In genomic region chr19:1248454-1249297, GRCh38 we compare ENCODE assay signal across 8 cellular contexts. TPM values are rescaled to one million over a fixed set of nuclear protein-coding genes. Genes with fewer than 3 reads are reported as not detected.
DNase-seq lines count a peak whose midpoint lies in the region; ATAC-seq and TF ChIP-seq lines count a peak whose summit lies in the region.

MIDN (plus strand) TSS chr19:1248583; CDS start chr19:1250297, 1,714 bp downstream.

- peak within 1 kb of the TSS; percentile 92 for H3K27ac ChIP-seq in CD4-positive, alpha-beta memory T cell (ENCODE audit: low read depth, low read length)
- H3K27ac ChIP-seq in Panc1 (ENCODE audit: low read length) = peak within 1 kb of the TSS; percentile 48
- H3K27ac ChIP-seq in neuronal stem cell (replicated peaks; ENCODE audit: low read length) = peak within 1 kb of the TSS; percentile 95
- H3K27ac ChIP-seq in thymus (ENCODE audit: low read depth) = peak within 1 kb of the TSS; percentile 86

- intact Hi-C loops in CD4-positive, alpha-beta memory T cell (cut with micrococcal nuclease) = loop anchor here (1.0 to 10.0 kb wide), 3 partner anchors 11 to 454 kb away; partner anchors contain the start of genes CIRBP and PTBP1
- intact Hi-C loops in Panc1 (cut with micrococcal nuclease; ENCODE audit: unreplicated experiment) = no loop called here

- H3K36me3 Mint-ChIP-seq in CD4-positive, alpha-beta memory T cell = peaks cover 6 to 19% of the 10 kb centered on the region in 2 donors

- H3K4me2 ChIP-seq in neuronal stem cell (ENCODE audit: insufficient read depth, low read length, poor library complexity, severe bottlenecking) = peak within 1 kb of the TSS; percentile 73

- peak within 1 kb of the TSS; percentile 85 for H2BK15ac ChIP-seq in neuronal stem cell (ENCODE audit: low read length)

- H3K27me3 ChIP-seq in CD4-positive, alpha-beta memory T cell (ENCODE audit: insufficient read depth, low read length) = no peaks in the 10 kb centered on the region
- H3K27me3 ChIP-seq in Panc1 (ENCODE audit: control insufficient read depth, insufficient read depth, low read length) = no peaks in the 10 kb centered on the region
- no peaks in the 10 kb centered on the region for H3K27me3 ChIP-seq in neuronal stem cell (ENCODE audit: control insufficient read depth in 3 of 3, insufficient read depth in 3 of 3, low read depth in 1 of 3, low read length in 3 of 3)
- H3K27me3 ChIP-seq in thymus (ENCODE audit: control insufficient read depth, insufficient read depth) = no peaks in the 10 kb centered on the region

- H3K9ac ChIP-seq in neuronal stem cell (ENCODE audit: low read depth, low read length, poor library complexity) = peak within 1 kb of the TSS; percentile 91

- DNase-seq in CD4-positive, alpha-beta memory T cell = peak; percentile 82 to 91 (median 90)
- DNase-seq in Panc1 (ENCODE audit: low read depth, low spot score) = no peak
- DNase-seq in activated gamma-delta T cell treated with Interleukin-2 at 50 U/mL for 16 hours = peak; percentile 78
- peak; percentile 63 for DNase-seq in foreskin melanocyte
- DNase-seq in neuronal stem cell (ENCODE audit: low spot score) = no peak

- BruUV-seq in Panc1 (replicated peaks; lab: Mats Ljungman, UMichigan) = no TSS peak

- no peak within 1 kb of the TSS for H4K8ac ChIP-seq in neuronal stem cell (ENCODE audit: low read depth, low read length)

- H2AFZ ChIP-seq in neuronal stem cell (ENCODE audit: low read length) = peak within 1 kb of the TSS; percentile 86

- H3K4me3 ChIP-seq in CD4-positive, alpha-beta memory T cell (ENCODE audit: low read length in 2 of 2) = peak within 1 kb of the TSS in 1 of 2 donors; percentile 77
- peak within 1 kb of the TSS; percentile 52 for H3K4me3 ChIP-seq in Panc1 (ENCODE audit: low read depth in 2 of 2, low read length in 2 of 2)
- peak within 1 kb of the TSS; percentile 95 to 98 for H3K4me3 ChIP-seq in neuronal stem cell (ENCODE audit: low read length in 2 of 2)
- H3K4me3 ChIP-seq in thymus (ENCODE audit: low read length) = peak within 1 kb of the TSS; percentile 99

- peak within 1 kb of the TSS; percentile 87 for H2BK120ac ChIP-seq in neuronal stem cell (ENCODE audit: low read depth, low read length)

- peaks cover 19% of the 10 kb centered on the region for H3K79me1 ChIP-seq in neuronal stem cell (ENCODE audit: low read depth, low read length)

- H3K18ac ChIP-seq in neuronal stem cell (ENCODE audit: low read length) = peak within 1 kb of the TSS; percentile 99

- ATAC-seq in GM19328 (IDR thresholded peaks at IDR 0.05; ENCODE audit: unreplicated experiment) = peak; percentile 23
- ATAC-seq in HG03469 (IDR thresholded peaks at IDR 0.05; ENCODE audit: unreplicated experiment) = peak; percentile 23
- peak; percentile 52 for ATAC-seq in Panc1

- H3K4me1 ChIP-seq in CD4-positive, alpha-beta memory T cell (ENCODE audit: insufficient read depth, low read length) = peaks cover 33% of the 10 kb centered on the region
- peaks cover 23% of the 10 kb centered on the region for H3K4me1 ChIP-seq in Panc1 (ENCODE audit: control insufficient read depth, insufficient read depth, low read length)
- peaks cover 14 to 37% of the 10 kb centered on the region in 2 donors for H3K4me1 ChIP-seq in neuronal stem cell (ENCODE audit: control insufficient read depth in 2 of 2, insufficient read depth in 1 of 2, low read depth in 1 of 2, low read length in 2 of 2)
- H3K4me1 ChIP-seq in thymus (ENCODE audit: control insufficient read depth, insufficient read depth, low read length) = peaks cover 14% of the 10 kb centered on the region

- H3K23ac ChIP-seq in neuronal stem cell (ENCODE audit: low read depth, low read length, poor library complexity) = peak within 1 kb of the TSS; percentile 97

- no peaks in the 10 kb centered on the region for H3K9me3 ChIP-seq in CD4-positive, alpha-beta memory T cell (ENCODE audit: control insufficient read depth in 1 of 2, low read length in 2 of 2)
- H3K9me3 ChIP-seq in Panc1 (ENCODE audit: control insufficient read depth, insufficient read depth, low read depth, low read length) (no peaks in the 10 kb centered on the region), neuronal stem cell (replicated peaks in 1 of 2; ENCODE audit: control insufficient read depth in 2 of 2, insufficient read depth in 1 of 2, low read depth in 1 of 2, low read length in 2 of 2) (no peaks in the 10 kb centered on the region), thymus (ENCODE audit: control insufficient read depth) (no peaks in the 10 kb centered on the region)

- H2BK5ac ChIP-seq in neuronal stem cell (ENCODE audit: low read length) = peak within 1 kb of the TSS; percentile 93

- CTCF ChIA-PET in CD4-positive, alpha-beta memory T cell (lab: Charles Lee; ENCODE audit: partially characterized antibody) = interaction anchor here (0.7 to 1.0 kb wide), 2 partner anchors 18 to 21 kb away, joined by 4 to 6 read pairs; partner anchors contain the start of gene CIRBP
- CTCF ChIA-PET in Panc1 (lab: Charles Lee) = no interaction called here

- H3K27me3 Mint-ChIP-seq in CD4-positive, alpha-beta memory T cell = no peaks in the 10 kb centered on the region

- H3K4me3 Mint-ChIP-seq in CD4-positive, alpha-beta memory T cell = peak within 1 kb of the TSS; percentile 52 to 84 (median 70)

- no peaks in the 10 kb centered on the region for H3K36me3 ChIP-seq in CD4-positive, alpha-beta memory T cell (ENCODE audit: insufficient read depth, low read length)
- H3K36me3 ChIP-seq in Panc1 (ENCODE audit: control insufficient read depth, insufficient read depth, low read length) = peaks cover 5% of the 10 kb centered on the region; the same call in 1 of the 2 replicates
- H3K36me3 ChIP-seq in neuronal stem cell (replicated peaks in 1 of 2; ENCODE audit: control insufficient read depth in 2 of 2, insufficient read depth in 2 of 2, low read length in 2 of 2) = peaks cover 14 to 34% of the 10 kb centered on the region in 2 donors
- peaks cover 18% of the 10 kb centered on the region for H3K36me3 ChIP-seq in thymus (ENCODE audit: control insufficient read depth, insufficient read depth)

- no CpG with 5 or more reads among the region's 107 CpGs for WGBS in neuronal stem cell (ENCODE audit: extremely low coverage in 2 of 2, insufficient read length in 2 of 2, insufficient replicate concordance in 1 of 2), 2 donors
- WGBS in thymus = under 1% methylated on average over 107 of the region's 107 CpGs

- in situ Hi-C loops in Panc1 (cut with HindIII; ENCODE audit: low pct_unique_long_range_greater_than_20kb, low sequenced_read_pairs) = no loop called here

- peaks cover 2 to 25% (median 8%) of the 10 kb centered on the region in 4 donors for H3K4me1 Mint-ChIP-seq in CD4-positive, alpha-beta memory T cell

- H3K27ac Mint-ChIP-seq in CD4-positive, alpha-beta memory T cell = peak within 1 kb of the TSS; percentile 50 to 91 (median 86)

- H3K14ac ChIP-seq in neuronal stem cell (ENCODE audit: low read length) = peak within 1 kb of the TSS; percentile 82

- peak within 1 kb of the TSS; percentile 94 for H2AK5ac ChIP-seq in neuronal stem cell (ENCODE audit: low read depth, low read length)

- peak; percentile 89 for TF ChIP-seq CTCF in Panc1 (IDR thresholded peaks at IDR 0.05)

- peak within 1 kb of the TSS; percentile 95 for H4K91ac ChIP-seq in neuronal stem cell (ENCODE audit: low read depth, low read length, poor library complexity)

- H3K9me3 Mint-ChIP-seq in CD4-positive, alpha-beta memory T cell = peaks cover 0 to 6% (median 0%) of the 10 kb centered on the region in 8 donors

- H2BK12ac ChIP-seq in neuronal stem cell (ENCODE audit: low read length) = peak within 1 kb of the TSS; percentile 93

- POLR2A ChIA-PET in CD4-positive, alpha-beta memory T cell (lab: Charles Lee; ENCODE audit: partially characterized antibody) = interaction anchor here (0.7 to 2.4 kb wide), 7 partner anchors 11 to 27 kb away, joined by 3 to 55 read pairs (median 8); partner anchors contain the start of genes CIRBP and FAM174C
- POLR2A ChIA-PET in Panc1 (lab: Charles Lee) = no interaction called here

- H3K4ac ChIP-seq in neuronal stem cell (ENCODE audit: low read length) = peak within 1 kb of the TSS; percentile 53

RNA-seq across cellular contexts. Expression of gene MIDN, which starts in this region (rescaled TPM):
- 10 to 100 TPM; 30.3 to 34.0 TPM for total RNA-seq in CD4-positive, alpha-beta memory T cell
- 1 to 10 TPM in 1 of 2 donors, under 1 TPM in 1; 0.75 to 6.1 TPM for polyA plus RNA-seq in CD4-positive, alpha-beta memory T cell
- 118 TPM for total RNA-seq in Panc1 (2021; ENCODE audit: unreplicated experiment)
- 76.9 TPM for polyA plus RNA-seq in Panc1 (2012; ENCODE audit: insufficient read length)
- polyA plus RNA-seq in neuronal stem cell (2013, experiment 1 of 2) = 98.3 TPM
- 99.9 TPM for polyA plus RNA-seq in neuronal stem cell (2013, experiment 2 of 2)
- polyA plus RNA-seq in thymus = 55.1 TPM

Comparison
In these comparisons a context has a peak if more than half of its experiments do, and no peak if none do; other contexts are left out.
1. DNase-seq: peak in CD4-positive, alpha-beta memory T cell (5 of 5), activated gamma-delta T cell treated with Interleukin-2 at 50 U/mL for 16 hours (single experiment) and foreskin melanocyte (single experiment); none in Panc1 (single experiment) and neuronal stem cell (single experiment).
2. Peak in every context shown above with its lines, with median percentiles within 50 percentile points of each other: H3K27ac ChIP-seq and ATAC-seq.